In the genomic region with DNA sequence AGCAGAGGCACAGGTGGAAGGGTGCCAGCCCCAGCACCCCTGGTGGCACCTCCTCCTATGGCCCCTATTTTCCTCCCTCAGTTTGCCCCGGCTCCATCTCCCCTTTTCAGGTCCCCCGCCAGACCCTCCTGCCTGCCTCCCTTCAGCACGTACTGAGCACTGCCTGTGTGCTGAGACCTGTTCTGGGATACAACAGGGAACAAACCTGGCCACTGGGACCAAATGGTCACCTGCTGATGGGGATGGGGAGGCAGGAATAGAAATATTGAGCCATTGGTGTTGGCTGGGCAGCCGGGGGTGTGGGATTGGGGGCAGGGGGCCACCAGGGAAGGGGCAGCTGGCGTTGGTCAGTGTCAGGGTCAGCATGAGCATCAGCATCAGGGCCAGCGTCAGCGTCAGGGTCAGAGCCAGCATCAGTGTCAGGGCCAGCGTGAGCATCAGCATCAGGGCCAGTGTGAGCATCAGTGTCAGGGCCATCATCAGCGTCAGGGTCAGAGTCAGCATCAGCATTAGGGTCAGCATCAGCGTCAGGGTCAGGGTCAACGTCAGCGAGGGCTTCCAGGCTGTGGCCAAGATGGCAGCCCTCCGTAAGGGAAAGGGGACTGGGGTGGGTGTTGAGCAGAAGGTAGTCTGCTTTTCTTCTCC, we compare ENCODE assay signal across 1 cellular context.
TF ChIP-seq lines count a peak whose summit lies in the region.

No MANE protein-coding gene starts in this region.

TF ChIP-seq in K562, 482 proteins besides CTCF, POLR2A, EP300 and RAD21:
- TF ChIP-seq, protein P1, sequence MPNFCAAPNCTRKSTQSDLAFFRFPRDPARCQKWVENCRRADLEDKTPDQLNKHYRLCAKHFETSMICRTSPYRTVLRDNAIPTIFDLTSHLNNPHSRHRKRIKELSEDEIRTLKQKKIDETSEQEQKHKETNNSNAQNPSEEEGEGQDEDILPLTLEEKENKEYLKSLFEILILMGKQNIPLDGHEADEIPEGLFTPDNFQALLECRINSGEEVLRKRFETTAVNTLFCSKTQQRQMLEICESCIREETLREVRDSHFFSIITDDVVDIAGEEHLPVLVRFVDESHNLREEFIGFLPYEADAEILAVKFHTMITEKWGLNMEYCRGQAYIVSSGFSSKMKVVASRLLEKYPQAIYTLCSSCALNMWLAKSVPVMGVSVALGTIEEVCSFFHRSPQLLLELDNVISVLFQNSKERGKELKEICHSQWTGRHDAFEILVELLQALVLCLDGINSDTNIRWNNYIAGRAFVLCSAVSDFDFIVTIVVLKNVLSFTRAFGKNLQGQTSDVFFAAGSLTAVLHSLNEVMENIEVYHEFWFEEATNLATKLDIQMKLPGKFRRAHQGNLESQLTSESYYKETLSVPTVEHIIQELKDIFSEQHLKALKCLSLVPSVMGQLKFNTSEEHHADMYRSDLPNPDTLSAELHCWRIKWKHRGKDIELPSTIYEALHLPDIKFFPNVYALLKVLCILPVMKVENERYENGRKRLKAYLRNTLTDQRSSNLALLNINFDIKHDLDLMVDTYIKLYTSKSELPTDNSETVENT (CRISPR knock-in tag; IDR thresholded peaks at IDR 0.05) = peak; percentile 59; the same call in 1 of the 2 replicates
- TF ChIP-seq EWSR1 (IDR thresholded peaks at IDR 0.05; ENCODE audit: borderline replicate concordance, low read depth, partially characterized antibody) (no peak), ZNF764 (CRISPR knock-in tag; IDR thresholded peaks at IDR 0.05; ENCODE audit: low read depth) (no peak), ZNF77 (CRISPR knock-in tag; IDR thresholded peaks at IDR 0.05) (0 out of 2 replicates have a peak, but pooled peaks have one; percentile 45), POLR2G (IDR thresholded peaks at IDR 0.05; ENCODE audit: low read depth, low read length) (0 out of 2 replicates have a peak, but pooled peaks have one; percentile 2)
